Comparison of ENCODE assay signal across 2 cellular contexts in the genomic region with DNA sequence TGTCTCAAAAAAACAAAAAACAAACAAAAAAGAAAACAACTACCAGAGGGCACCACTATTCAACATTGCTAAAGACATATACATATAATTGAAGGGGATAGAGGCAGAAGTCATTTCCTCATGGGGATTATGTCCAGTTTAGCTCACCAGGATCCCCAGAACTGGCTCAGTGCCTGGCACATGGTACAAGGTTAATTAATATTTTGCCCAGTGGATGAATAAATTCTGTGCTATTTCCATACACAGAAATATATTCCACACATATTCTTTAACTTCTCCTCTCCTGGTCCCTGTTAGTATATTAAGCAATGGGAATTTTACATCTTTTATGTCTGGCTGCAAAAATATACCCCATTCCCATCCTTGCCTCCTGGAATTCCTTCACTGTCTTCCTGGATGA.
TF ChIP-seq lines count a peak whose summit lies in the region.

No MANE protein-coding gene starts in this region.

TF ChIP-seq in SK-N-SH treated with all-trans-retinoic acid at 6 μM for 48 hours, 23 proteins besides CTCF, POLR2A, EP300 and RAD21:
- TF ChIP-seq, protein P1, sequence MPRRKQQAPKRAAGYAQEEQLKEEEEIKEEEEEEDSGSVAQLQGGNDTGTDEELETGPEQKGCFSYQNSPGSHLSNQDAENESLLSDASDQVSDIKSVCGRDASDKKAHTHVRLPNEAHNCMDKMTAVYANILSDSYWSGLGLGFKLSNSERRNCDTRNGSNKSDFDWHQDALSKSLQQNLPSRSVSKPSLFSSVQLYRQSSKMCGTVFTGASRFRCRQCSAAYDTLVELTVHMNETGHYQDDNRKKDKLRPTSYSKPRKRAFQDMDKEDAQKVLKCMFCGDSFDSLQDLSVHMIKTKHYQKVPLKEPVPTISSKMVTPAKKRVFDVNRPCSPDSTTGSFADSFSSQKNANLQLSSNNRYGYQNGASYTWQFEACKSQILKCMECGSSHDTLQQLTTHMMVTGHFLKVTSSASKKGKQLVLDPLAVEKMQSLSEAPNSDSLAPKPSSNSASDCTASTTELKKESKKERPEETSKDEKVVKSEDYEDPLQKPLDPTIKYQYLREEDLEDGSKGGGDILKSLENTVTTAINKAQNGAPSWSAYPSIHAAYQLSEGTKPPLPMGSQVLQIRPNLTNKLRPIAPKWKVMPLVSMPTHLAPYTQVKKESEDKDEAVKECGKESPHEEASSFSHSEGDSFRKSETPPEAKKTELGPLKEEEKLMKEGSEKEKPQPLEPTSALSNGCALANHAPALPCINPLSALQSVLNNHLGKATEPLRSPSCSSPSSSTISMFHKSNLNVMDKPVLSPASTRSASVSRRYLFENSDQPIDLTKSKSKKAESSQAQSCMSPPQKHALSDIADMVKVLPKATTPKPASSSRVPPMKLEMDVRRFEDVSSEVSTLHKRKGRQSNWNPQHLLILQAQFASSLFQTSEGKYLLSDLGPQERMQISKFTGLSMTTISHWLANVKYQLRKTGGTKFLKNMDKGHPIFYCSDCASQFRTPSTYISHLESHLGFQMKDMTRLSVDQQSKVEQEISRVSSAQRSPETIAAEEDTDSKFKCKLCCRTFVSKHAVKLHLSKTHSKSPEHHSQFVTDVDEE (CRISPR knock-in tag; IDR thresholded peaks at IDR 0.05): no peak
- TF ChIP-seq SNAI2 (CRISPR knock-in tag; IDR thresholded peaks at IDR 0.05) (no peak), ESRRG (CRISPR knock-in tag; IDR thresholded peaks at IDR 0.05) (no peak), ZNF70 (CRISPR knock-in tag; IDR thresholded peaks at IDR 0.05) (no peak), BACH2 (CRISPR knock-in tag; IDR thresholded peaks at IDR 0.05; ENCODE audit: borderline replicate concordance) (no peak), ZNF8 (CRISPR knock-in tag; IDR thresholded peaks at IDR 0.05) (no peak), TOX (CRISPR knock-in tag; IDR thresholded peaks at IDR 0.05; ENCODE audit: borderline replicate concordance) (no peak), ZFP3 (CRISPR knock-in tag; IDR thresholded peaks at IDR 0.05) (no peak), CSDC2 (CRISPR knock-in tag; IDR thresholded peaks at IDR 0.05) (no peak)
- TF ChIP-seq, protein P2, sequence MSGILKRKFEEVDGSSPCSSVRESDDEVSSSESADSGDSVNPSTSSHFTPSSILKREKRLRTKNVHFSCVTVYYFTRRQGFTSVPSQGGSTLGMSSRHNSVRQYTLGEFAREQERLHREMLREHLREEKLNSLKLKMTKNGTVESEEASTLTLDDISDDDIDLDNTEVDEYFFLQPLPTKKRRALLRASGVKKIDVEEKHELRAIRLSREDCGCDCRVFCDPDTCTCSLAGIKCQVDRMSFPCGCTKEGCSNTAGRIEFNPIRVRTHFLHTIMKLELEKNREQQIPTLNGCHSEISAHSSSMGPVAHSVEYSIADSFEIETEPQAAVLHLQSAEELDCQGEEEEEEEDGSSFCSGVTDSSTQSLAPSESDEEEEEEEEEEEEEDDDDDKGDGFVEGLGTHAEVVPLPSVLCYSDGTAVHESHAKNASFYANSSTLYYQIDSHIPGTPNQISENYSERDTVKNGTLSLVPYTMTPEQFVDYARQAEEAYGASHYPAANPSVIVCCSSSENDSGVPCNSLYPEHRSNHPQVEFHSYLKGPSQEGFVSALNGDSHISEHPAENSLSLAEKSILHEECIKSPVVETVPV (CRISPR knock-in tag; IDR thresholded peaks at IDR 0.05): no peak
- TF ChIP-seq, protein P3, sequence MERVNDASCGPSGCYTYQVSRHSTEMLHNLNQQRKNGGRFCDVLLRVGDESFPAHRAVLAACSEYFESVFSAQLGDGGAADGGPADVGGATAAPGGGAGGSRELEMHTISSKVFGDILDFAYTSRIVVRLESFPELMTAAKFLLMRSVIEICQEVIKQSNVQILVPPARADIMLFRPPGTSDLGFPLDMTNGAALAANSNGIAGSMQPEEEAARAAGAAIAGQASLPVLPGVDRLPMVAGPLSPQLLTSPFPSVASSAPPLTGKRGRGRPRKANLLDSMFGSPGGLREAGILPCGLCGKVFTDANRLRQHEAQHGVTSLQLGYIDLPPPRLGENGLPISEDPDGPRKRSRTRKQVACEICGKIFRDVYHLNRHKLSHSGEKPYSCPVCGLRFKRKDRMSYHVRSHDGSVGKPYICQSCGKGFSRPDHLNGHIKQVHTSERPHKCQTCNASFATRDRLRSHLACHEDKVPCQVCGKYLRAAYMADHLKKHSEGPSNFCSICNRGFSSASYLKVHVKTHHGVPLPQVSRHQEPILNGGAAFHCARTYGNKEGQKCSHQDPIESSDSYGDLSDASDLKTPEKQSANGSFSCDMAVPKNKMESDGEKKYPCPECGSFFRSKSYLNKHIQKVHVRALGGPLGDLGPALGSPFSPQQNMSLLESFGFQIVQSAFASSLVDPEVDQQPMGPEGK (CRISPR knock-in tag; IDR thresholded peaks at IDR 0.05; ENCODE audit: borderline replicate concordance): no peak
- TF ChIP-seq, protein P4, sequence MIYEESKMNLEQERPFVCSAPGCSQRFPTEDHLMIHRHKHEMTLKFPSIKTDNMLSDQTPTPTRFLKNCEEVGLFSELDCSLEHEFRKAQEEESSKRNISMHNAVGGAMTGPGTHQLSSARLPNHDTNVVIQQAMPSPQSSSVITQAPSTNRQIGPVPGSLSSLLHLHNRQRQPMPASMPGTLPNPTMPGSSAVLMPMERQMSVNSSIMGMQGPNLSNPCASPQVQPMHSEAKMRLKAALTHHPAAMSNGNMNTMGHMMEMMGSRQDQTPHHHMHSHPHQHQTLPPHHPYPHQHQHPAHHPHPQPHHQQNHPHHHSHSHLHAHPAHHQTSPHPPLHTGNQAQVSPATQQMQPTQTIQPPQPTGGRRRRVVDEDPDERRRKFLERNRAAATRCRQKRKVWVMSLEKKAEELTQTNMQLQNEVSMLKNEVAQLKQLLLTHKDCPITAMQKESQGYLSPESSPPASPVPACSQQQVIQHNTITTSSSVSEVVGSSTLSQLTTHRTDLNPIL (CRISPR knock-in tag; IDR thresholded peaks at IDR 0.05; ENCODE audit: low read depth): no peak
- TF ChIP-seq, protein P5, sequence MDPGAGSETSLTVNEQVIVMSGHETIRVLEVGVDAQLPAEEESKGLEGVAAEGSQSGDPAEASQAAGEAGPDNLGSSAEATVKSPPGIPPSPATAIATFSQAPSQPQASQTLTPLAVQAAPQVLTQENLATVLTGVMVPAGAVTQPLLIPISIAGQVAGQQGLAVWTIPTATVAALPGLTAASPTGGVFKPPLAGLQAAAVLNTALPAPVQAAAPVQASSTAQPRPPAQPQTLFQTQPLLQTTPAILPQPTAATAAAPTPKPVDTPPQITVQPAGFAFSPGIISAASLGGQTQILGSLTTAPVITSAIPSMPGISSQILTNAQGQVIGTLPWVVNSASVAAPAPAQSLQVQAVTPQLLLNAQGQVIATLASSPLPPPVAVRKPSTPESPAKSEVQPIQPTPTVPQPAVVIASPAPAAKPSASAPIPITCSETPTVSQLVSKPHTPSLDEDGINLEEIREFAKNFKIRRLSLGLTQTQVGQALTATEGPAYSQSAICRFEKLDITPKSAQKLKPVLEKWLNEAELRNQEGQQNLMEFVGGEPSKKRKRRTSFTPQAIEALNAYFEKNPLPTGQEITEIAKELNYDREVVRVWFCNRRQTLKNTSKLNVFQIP (CRISPR knock-in tag; IDR thresholded peaks at IDR 0.05; ENCODE audit: borderline replicate concordance, low read depth): no peak
TF ChIP-seq in SK-N-SH treated with all-trans-retinoic acid at 6 μM for 48 hours: peak in this region for 0.

TF ChIP-seq in SK-N-SH, 30 proteins besides CTCF, POLR2A, EP300 and RAD21:
- TF ChIP-seq, protein P6, sequence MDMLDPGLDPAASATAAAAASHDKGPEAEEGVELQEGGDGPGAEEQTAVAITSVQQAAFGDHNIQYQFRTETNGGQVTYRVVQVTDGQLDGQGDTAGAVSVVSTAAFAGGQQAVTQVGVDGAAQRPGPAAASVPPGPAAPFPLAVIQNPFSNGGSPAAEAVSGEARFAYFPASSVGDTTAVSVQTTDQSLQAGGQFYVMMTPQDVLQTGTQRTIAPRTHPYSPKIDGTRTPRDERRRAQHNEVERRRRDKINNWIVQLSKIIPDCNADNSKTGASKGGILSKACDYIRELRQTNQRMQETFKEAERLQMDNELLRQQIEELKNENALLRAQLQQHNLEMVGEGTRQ (IDR thresholded peaks at IDR 0.05; ENCODE audit: borderline replicate concordance, low read depth, low read length): no peak
- TF ChIP-seq FOSL2 (IDR thresholded peaks at IDR 0.05; ENCODE audit: borderline replicate concordance, low read depth) (no peak), GATA2 (CRISPR knock-in tag; IDR thresholded peaks at IDR 0.05) (no peak), MEF2A (IDR thresholded peaks at IDR 0.05; ENCODE audit: borderline replicate concordance, low read depth) (no peak), RFX5 (IDR thresholded peaks at IDR 0.05; ENCODE audit: low read length) (no peak), RCOR1 (IDR thresholded peaks at IDR 0.05; ENCODE audit: low read length) (no peak), CHD2 (IDR thresholded peaks at IDR 0.05; ENCODE audit: low read length, partially characterized antibody) (no peak), FOXJ3 (CRISPR knock-in tag; IDR thresholded peaks at IDR 0.05) (no peak), ELF1 (IDR thresholded peaks at IDR 0.05) (no peak), POLR2AphosphoS5 (IDR thresholded peaks at IDR 0.05; ENCODE audit: low read depth, low read length) (no peak), SIN3A (IDR thresholded peaks at IDR 0.05; ENCODE audit: borderline replicate concordance, low read depth, low read length) (no peak), JUND (IDR thresholded peaks at IDR 0.05) (no peak), MXI1 (IDR thresholded peaks at IDR 0.05; ENCODE audit: low read depth, low read length) (no peak), TCF12 (IDR thresholded peaks at IDR 0.05) (no peak), GABPA (IDR thresholded peaks at IDR 0.05; ENCODE audit: low read depth) (no peak), TEAD4 (IDR thresholded peaks at IDR 0.05; ENCODE audit: borderline replicate concordance, insufficient read depth) (no peak)
- TF ChIP-seq, protein P7, sequence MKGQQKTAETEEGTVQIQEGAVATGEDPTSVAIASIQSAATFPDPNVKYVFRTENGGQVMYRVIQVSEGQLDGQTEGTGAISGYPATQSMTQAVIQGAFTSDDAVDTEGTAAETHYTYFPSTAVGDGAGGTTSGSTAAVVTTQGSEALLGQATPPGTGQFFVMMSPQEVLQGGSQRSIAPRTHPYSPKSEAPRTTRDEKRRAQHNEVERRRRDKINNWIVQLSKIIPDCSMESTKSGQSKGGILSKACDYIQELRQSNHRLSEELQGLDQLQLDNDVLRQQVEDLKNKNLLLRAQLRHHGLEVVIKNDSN (IDR thresholded peaks at IDR 0.05; ENCODE audit: borderline replicate concordance, low read depth): no peak
- TF ChIP-seq, protein P8, sequence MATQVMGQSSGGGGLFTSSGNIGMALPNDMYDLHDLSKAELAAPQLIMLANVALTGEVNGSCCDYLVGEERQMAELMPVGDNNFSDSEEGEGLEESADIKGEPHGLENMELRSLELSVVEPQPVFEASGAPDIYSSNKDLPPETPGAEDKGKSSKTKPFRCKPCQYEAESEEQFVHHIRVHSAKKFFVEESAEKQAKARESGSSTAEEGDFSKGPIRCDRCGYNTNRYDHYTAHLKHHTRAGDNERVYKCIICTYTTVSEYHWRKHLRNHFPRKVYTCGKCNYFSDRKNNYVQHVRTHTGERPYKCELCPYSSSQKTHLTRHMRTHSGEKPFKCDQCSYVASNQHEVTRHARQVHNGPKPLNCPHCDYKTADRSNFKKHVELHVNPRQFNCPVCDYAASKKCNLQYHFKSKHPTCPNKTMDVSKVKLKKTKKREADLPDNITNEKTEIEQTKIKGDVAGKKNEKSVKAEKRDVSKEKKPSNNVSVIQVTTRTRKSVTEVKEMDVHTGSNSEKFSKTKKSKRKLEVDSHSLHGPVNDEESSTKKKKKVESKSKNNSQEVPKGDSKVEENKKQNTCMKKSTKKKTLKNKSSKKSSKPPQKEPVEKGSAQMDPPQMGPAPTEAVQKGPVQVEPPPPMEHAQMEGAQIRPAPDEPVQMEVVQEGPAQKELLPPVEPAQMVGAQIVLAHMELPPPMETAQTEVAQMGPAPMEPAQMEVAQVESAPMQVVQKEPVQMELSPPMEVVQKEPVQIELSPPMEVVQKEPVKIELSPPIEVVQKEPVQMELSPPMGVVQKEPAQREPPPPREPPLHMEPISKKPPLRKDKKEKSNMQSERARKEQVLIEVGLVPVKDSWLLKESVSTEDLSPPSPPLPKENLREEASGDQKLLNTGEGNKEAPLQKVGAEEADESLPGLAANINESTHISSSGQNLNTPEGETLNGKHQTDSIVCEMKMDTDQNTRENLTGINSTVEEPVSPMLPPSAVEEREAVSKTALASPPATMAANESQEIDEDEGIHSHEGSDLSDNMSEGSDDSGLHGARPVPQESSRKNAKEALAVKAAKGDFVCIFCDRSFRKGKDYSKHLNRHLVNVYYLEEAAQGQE (IDR thresholded peaks at IDR 0.05; ENCODE audit: low read depth, low read length): no peak
- TF ChIP-seq, protein P9, sequence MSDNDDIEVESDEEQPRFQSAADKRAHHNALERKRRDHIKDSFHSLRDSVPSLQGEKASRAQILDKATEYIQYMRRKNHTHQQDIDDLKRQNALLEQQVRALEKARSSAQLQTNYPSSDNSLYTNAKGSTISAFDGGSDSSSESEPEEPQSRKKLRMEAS (IDR thresholded peaks at IDR 0.05; ENCODE audit: low read depth): no peak
- TF ChIP-seq, protein P10, sequence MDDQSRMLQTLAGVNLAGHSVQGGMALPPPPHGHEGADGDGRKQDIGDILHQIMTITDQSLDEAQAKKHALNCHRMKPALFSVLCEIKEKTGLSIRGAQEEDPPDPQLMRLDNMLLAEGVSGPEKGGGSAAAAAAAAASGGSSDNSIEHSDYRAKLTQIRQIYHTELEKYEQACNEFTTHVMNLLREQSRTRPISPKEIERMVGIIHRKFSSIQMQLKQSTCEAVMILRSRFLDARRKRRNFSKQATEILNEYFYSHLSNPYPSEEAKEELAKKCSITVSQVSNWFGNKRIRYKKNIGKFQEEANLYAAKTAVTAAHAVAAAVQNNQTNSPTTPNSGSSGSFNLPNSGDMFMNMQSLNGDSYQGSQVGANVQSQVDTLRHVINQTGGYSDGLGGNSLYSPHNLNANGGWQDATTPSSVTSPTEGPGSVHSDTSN (IDR thresholded peaks at IDR 0.05): no peak
